In genomic region chr2:39772812-39773152, GRCh38 we compare ENCODE assay signal across 17 cellular contexts. TPM values are rescaled to one million over a fixed set of nuclear protein-coding genes. Genes with fewer than 3 reads are reported as not detected.
DNase-seq lines count a peak whose midpoint lies in the region; ATAC-seq and TF ChIP-seq lines count a peak whose summit lies in the region.
"Had no signal": no experiment of that assay in that cellular context is flagged by ENCODE, and none has a peak within 500 bp of the region (broad histone marks: within the 10 kb centered on the region; RNA-seq: fewer than 3 reads in every experiment).

No MANE protein-coding gene starts in this region.

- no peaks in the 10 kb centered on the region for H4K20me1 ChIP-seq in MM.1S (ENCODE audit: insufficient read depth, low read length)

- H3K36me3 Mint-ChIP-seq in activated naive CD4-positive, alpha-beta T cell treated with anti-CD3 and anti-CD28 coated beads for 36 hours (ENCODE audit: low read depth), result peaks cover 31% of the 10 kb centered on the region
- H3K36me3 Mint-ChIP-seq in chondrocyte (ENCODE audit: low read depth), result peaks cover 7% of the 10 kb centered on the region

- no peak overlapping the region for H3K9ac ChIP-seq in skeletal muscle satellite cell (ENCODE audit: low read depth, low read length)
- no peak overlapping the region for H3K9ac ChIP-seq in MM.1S (ENCODE audit: low read length)

- no peak overlapping the region for H3K4me3 Mint-ChIP-seq in activated naive CD4-positive, alpha-beta T cell treated with anti-CD3 and anti-CD28 coated beads for 36 hours
- H3K4me3 Mint-ChIP-seq in chondrocyte (ENCODE audit: unreplicated experiment), result no peak overlapping the region
- H3K4me3 Mint-ChIP-seq: activated CD4-positive, alpha-beta memory T cell treated with anti-CD3 and anti-CD28 coated beads for 36 hours; memory B cell had no signal

- H3K27ac Mint-ChIP-seq in activated naive CD4-positive, alpha-beta T cell treated with anti-CD3 and anti-CD28 coated beads for 36 hours, result peak overlapping the region; percentile 9
- peak overlapping the region; percentile 33 for H3K27ac Mint-ChIP-seq in chondrocyte (ENCODE audit: unreplicated experiment)
- H3K27ac Mint-ChIP-seq: activated CD4-positive, alpha-beta memory T cell treated with anti-CD3 and anti-CD28 coated beads for 36 hours; memory B cell had no signal

- TF ChIP-seq CTCF in chondrocyte (IDR thresholded peaks at IDR 0.05) (no peak), MM.1S (IDR thresholded peaks at IDR 0.05; ENCODE audit: low read length) (no peak)

- H3K4me3 ChIP-seq in skeletal muscle satellite cell (ENCODE audit: low read length) (peak overlapping the region; percentile 3), MM.1S (ENCODE audit: low read length) (no peak overlapping the region)
- H3K4me3 ChIP-seq: Peyer's patch, sigmoid colon, thoracic aorta had no signal

- no peak for DNase-seq in activated naive CD4-positive, alpha-beta T cell treated with anti-CD3 and anti-CD28 coated beads for 36 hours
- DNase-seq in activated naive CD4-positive, alpha-beta T cell (lab: John Stamatoyannopoulos, UW), result no peak
- DNase-seq in OCI-M1 (lab: John Stamatoyannopoulos, UW) (peak; percentile 26), chondrocyte (ENCODE audit: low spot score) (no peak), MM.1S (no peak)
- no peak for DNase-seq in stimulated activated CD4-positive, alpha-beta T cell treated with anti-CD3 and anti-CD28 coated beads, Interleukin-1b, Interleukin-23, amount 100 ng/mL, for 48 hours
- DNase-seq: activated CD4-positive, alpha-beta memory T cell treated with anti-CD3 and anti-CD28 coated beads for 36 hours; activated effector memory CD4-positive, alpha-beta T cell treated with anti-CD3 and anti-CD28 coated beads, Interleukin-2, amount 50 U/mL, for 16 hours; NCI-H187 treated with DMSO at 0.1 percent for 48 hours; NCI-H524 treated with DMSO at 0.1 percent for 48 hours; Peyer's patch; sigmoid colon; stimulated activated CD4-positive, alpha-beta T cell treated with anti-CD3 and anti-CD28 coated beads, Interleukin-4, amount 100 ng/mL, for 24 hours had no signal

- no peaks in the 10 kb centered on the region for H3K9me2 ChIP-seq in MM.1S (replicated peaks; ENCODE audit: insufficient read depth, low read length)

- H3K4me2 ChIP-seq in skeletal muscle satellite cell (ENCODE audit: low read length) (no peak overlapping the region), MM.1S (ENCODE audit: low read depth, low read length) (no peak overlapping the region)

- H3K4me1 Mint-ChIP-seq in activated naive CD4-positive, alpha-beta T cell treated with anti-CD3 and anti-CD28 coated beads for 36 hours (ENCODE audit: low read depth), result peaks cover 50% of the 10 kb centered on the region
- peaks cover 38% of the 10 kb centered on the region for H3K4me1 Mint-ChIP-seq in chondrocyte (ENCODE audit: low read depth)

- H3K36me3 ChIP-seq in skeletal muscle satellite cell (ENCODE audit: insufficient read depth, low read length) (peaks cover 27% of the 10 kb centered on the region), MM.1S (replicated peaks; ENCODE audit: insufficient read depth, low read length) (peaks cover 3% of the 10 kb centered on the region; the same call in 1 of the 2 replicates)

- no peaks in the 10 kb centered on the region for H3F3A ChIP-seq in MM.1S (ENCODE audit: insufficient read depth, low read length)

- intact Hi-C loops in activated naive CD4-positive, alpha-beta T cell treated with anti-CD3 and anti-CD28 coated beads for 36 hours (cut with micrococcal nuclease), result loop anchor here (1.0 kb wide), 2 partner anchors 8 to 280 kb away; no protein-coding TSS in a partner anchor

- no peaks in the 10 kb centered on the region for H3K9me3 Mint-ChIP-seq in activated naive CD4-positive, alpha-beta T cell treated with anti-CD3 and anti-CD28 coated beads for 36 hours
- H3K9me3 Mint-ChIP-seq in chondrocyte (ENCODE audit: low read depth), result peaks cover 3% of the 10 kb centered on the region
- H3K9me3 Mint-ChIP-seq: activated CD4-positive, alpha-beta memory T cell treated with anti-CD3 and anti-CD28 coated beads for 36 hours; memory B cell had no signal

- H3K4me1 ChIP-seq in skeletal muscle satellite cell (ENCODE audit: control insufficient read depth, insufficient read depth, low read length) (peaks cover 21% of the 10 kb centered on the region), MM.1S (ENCODE audit: low read length) (peaks cover 3% of the 10 kb centered on the region; the same call in 1 of the 2 replicates)

- no peak overlapping the region for H3K27ac ChIP-seq in MM.1S (ENCODE audit: low read length)
- H3K27ac ChIP-seq: Peyer's patch, sigmoid colon, thoracic aorta had no signal

- CTCF ChIA-PET in activated naive CD4-positive, alpha-beta T cell treated with anti-CD3 and anti-CD28 coated beads for 36 hours (lab: Charles Lee), result no interaction called here

- H3K9me3 ChIP-seq in skeletal muscle satellite cell (replicated peaks; ENCODE audit: low read length), result no peaks in the 10 kb centered on the region
- no peaks in the 10 kb centered on the region for H3K9me3 ChIP-seq in MM.1S (replicated peaks; ENCODE audit: insufficient read depth, low read length)
- H3K9me3 ChIP-seq: Peyer's patch, sigmoid colon, thoracic aorta had no signal

- peaks cover 62% of the 10 kb centered on the region for H3K79me2 ChIP-seq in MM.1S (ENCODE audit: low read length)

- H3K27me3 ChIP-seq in skeletal muscle satellite cell (ENCODE audit: control insufficient read depth, insufficient read depth, low read length) (no peaks in the 10 kb centered on the region), MM.1S (replicated peaks; ENCODE audit: insufficient read depth, low read length) (no peaks in the 10 kb centered on the region)
- H3K27me3 ChIP-seq: Peyer's patch, sigmoid colon had no signal

- no peak for ATAC-seq in HG02763 (IDR thresholded peaks at IDR 0.05; ENCODE audit: unreplicated experiment)

- no peak overlapping the region for H2AFZ ChIP-seq in MM.1S (ENCODE audit: low read length)

- H3K27me3 Mint-ChIP-seq in activated naive CD4-positive, alpha-beta T cell treated with anti-CD3 and anti-CD28 coated beads for 36 hours (ENCODE audit: low read depth), result no peaks in the 10 kb centered on the region
- H3K27me3 Mint-ChIP-seq in chondrocyte (ENCODE audit: low read depth), result no peaks in the 10 kb centered on the region
- H3K27me3 Mint-ChIP-seq: activated CD4-positive, alpha-beta memory T cell treated with anti-CD3 and anti-CD28 coated beads for 36 hours; memory B cell had no signal

RNA-seq across cellular contexts. Expression of gene THUMPD2, which starts 6.3 kb away (rescaled TPM):
- total RNA-seq in activated naive CD4-positive, alpha-beta T cell treated with anti-CD3 and anti-CD28 coated beads for 36 hours, result 10 to 100 TPM; 13.6 to 13.8 TPM
- total RNA-seq in chondrocyte, result 7.7 to 13.1 TPM (median 8.2 TPM) in 3 replicates
- 7.4 and 27.4 TPM in 2 replicates for total RNA-seq in skeletal muscle satellite cell (2012; rRNA removed)
